9 cellular contexts compared by ENCODE assay signal in genomic region chr12:104569348-104570173, GRCh38.
A peak's percentile ranks its signal among the peaks of the same experiment; 100 is the strongest.
DNase-seq lines count a peak whose midpoint lies in the region; ATAC-seq and TF ChIP-seq lines count a peak whose summit lies in the region.
"Had no signal": no experiment of that assay in that cellular context is flagged by ENCODE, and none has a peak within 500 bp of the region (broad histone marks: within the 10 kb centered on the region; RNA-seq: fewer than 3 reads in every experiment).

No MANE protein-coding gene starts in this region.

- peak; percentile 68 for DNase-seq in OCI-M1 (lab: John Stamatoyannopoulos, UW)
- peak; percentile 54 for DNase-seq in choroid plexus epithelial cell (ENCODE audit: low read depth)
- DNase-seq in testis: peak; percentile 20
- DNase-seq in HuH-7 (ENCODE audit: low spot score): no peak
- DNase-seq in RPMI8226: no peak

- TF ChIP-seq CTCF in choroid plexus epithelial cell (conservative IDR thresholded peaks at IDR 0.05; ENCODE audit: low read depth, low read length) (no peak), testis (IDR thresholded peaks at IDR 0.05) (no peak)

- H3K27ac ChIP-seq in testis: no peak overlapping the region
- H3K27ac ChIP-seq: SK-N-MC, thoracic aorta had no signal

- in situ Hi-C loops in GM18951 (cut with MboI; ENCODE audit: low sequenced_read_pairs, unreplicated experiment): no loop called here

- no peak overlapping the region for H3K4me3 ChIP-seq in choroid plexus epithelial cell (ENCODE audit: low read depth, low read length)
- no peak overlapping the region for H3K4me3 ChIP-seq in testis
- H3K4me3 ChIP-seq: SK-N-MC, thoracic aorta had no signal

- H3K4me1 ChIP-seq in testis: no peaks in the 10 kb centered on the region

- no peaks in the 10 kb centered on the region for H3K9me3 ChIP-seq in testis
- H3K9me3 ChIP-seq: thoracic aorta had no signal

- intact Hi-C loops in testis (cut with DNase I; ENCODE audit: low total_unique reads): no loop called here

- H3K27me3 ChIP-seq in testis: no peaks in the 10 kb centered on the region

- H3K36me3 ChIP-seq in testis (ENCODE audit: low read depth, missing control alignments): no peaks in the 10 kb centered on the region
- H3K36me3 ChIP-seq: thoracic aorta had no signal

- peak; percentile 77 for ATAC-seq in HG02885 (IDR thresholded peaks at IDR 0.05; ENCODE audit: poor library complexity, unreplicated experiment)

- TF ChIP-seq POLR2A in GM18951 (IDR thresholded peaks at IDR 0.05; ENCODE audit: extremely low read depth, insufficient read depth, insufficient read length) (peak; percentile 20), testis (IDR thresholded peaks at IDR 0.05) (no peak)

- 80 to 81% methylated on average over 8 of the region's 8 CpGs for WGBS in testis, 2 donors

Comparison
In these comparisons a context has a peak if more than half of its experiments do, and no peak if none do; other contexts are left out.
1. DNase-seq: peak in OCI-M1 (single experiment), choroid plexus epithelial cell (single experiment) and testis (single experiment); none in HuH-7 (single experiment) and RPMI8226 (single experiment).